8 cellular contexts compared by ENCODE assay signal in the genomic region with DNA sequence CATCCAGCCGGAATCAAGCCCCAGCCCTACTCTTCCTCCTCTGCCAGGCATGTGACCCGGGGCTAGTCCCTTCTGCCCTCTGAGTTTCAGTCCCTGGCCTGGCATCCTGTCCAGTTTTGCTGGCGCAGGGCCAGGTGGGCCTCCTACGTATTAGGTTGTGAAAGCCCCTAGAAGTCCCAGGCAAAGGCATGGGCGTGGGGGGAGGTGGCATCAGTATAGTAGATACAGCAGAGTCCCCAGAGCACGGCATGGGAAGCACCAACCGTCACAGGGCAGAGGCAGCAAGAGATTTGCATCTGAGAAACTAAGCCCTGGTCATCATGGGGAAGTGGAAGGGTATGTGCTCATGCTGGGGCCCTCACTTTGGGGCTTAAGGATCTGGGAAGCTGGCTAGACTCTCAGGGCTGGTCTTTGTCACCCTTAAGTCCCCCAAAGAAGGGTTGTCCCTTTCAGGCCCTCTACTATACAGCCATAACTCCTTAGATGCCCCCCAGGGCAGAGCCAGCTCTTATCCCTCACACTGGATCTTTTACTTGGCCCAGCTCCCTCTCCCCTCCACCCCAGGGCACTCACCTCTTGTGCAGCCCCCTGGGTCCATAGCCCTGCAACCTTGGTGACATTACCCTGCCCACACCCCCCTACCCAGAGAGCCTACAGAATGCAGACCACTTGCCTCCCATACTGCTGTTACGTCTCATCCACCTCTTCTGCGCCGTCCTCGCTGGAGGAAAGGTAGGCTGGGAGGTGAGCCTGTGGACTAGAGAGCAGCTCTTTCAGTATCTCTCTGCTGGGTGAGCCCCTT. TPM values are rescaled to one million over a fixed set of nuclear protein-coding genes. Genes with fewer than 3 reads are reported as not detected.
DNase-seq lines count a peak whose midpoint lies in the region; ATAC-seq, FAIRE-seq and TF ChIP-seq lines count a peak whose summit lies in the region.

No MANE protein-coding gene starts in this region.

- BruUV-seq in GM12878 (replicated peaks; lab: Mats Ljungman, UMichigan) = TSS peak; percentile 21

- no peak for TF ChIP-seq RAD21 in GM12878 (IDR thresholded peaks at IDR 0.05; ENCODE audit: insufficient read depth, low read depth, low read length)

- peak overlapping the region; percentile 67 for H3K4me2 ChIP-seq in GM12878 (ENCODE audit: control insufficient read depth, insufficient read depth)

- peak overlapping the region; percentile 44; the same call in 1 of the 2 replicates for H3K9ac ChIP-seq in GM12878 (ENCODE audit: control insufficient read depth, insufficient read depth, low read length)

- no peaks in the 10 kb centered on the region for H4K20me1 ChIP-seq in GM12878 (ENCODE audit: control insufficient read depth, insufficient read depth)

- H3K36me3 Mint-ChIP-seq in activated CD8-positive, alpha-beta memory T cell treated with anti-CD3 and anti-CD28 coated beads, Interleukin-2, amount 10 ng/mL, durations not matched to agents 7 days and 5 days = peaks cover 24% of the 10 kb centered on the region
- H3K36me3 Mint-ChIP-seq in stimulated activated memory B cell treated with anti-CD40 and anti-IgM and Interleukin-4, amounts not matched to agents 10 μg/mL and 1 μg/mL and 100 μg/mL, for 72 hours = peaks cover 22% of the 10 kb centered on the region
- no peaks in the 10 kb centered on the region for H3K36me3 Mint-ChIP-seq in osteocyte (ENCODE audit: unreplicated experiment)

- in situ Hi-C loops in GM12878 (cut with MboI) = no loop called here

- no peak for TF ChIP-seq CTCF in GM12878 (IDR thresholded peaks at IDR 0.05 in 2 of 3, conservative IDR thresholded peaks at IDR 0.05 in 1 of 3; ENCODE audit: control insufficient read depth in 2 of 3, extremely low read depth in 1 of 3, insufficient read depth in 1 of 3, low read depth in 3 of 3, low read length in 3 of 3)
- TF ChIP-seq CTCF in osteocyte (IDR thresholded peaks at IDR 0.05) = no peak

- no peak overlapping the region for H3K4me3 ChIP-seq in GM12878

- H3K79me2 ChIP-seq in GM12878 (ENCODE audit: control insufficient read depth, insufficient read depth, low read length) = peaks cover 38% of the 10 kb centered on the region

- POLR2A ChIA-PET in GM12878 (lab: Charles Lee) = interaction anchor here (0.6 to 1.1 kb wide), 3 partner anchors 11 to 1912 kb away, joined by 4 to 5 read pairs (median 4); a partner anchor contains a TSS

- peak; percentile 57 to 76; a peak in 2 of 4 replicates for TF ChIP-seq EP300 in GM12878 (IDR thresholded peaks at IDR 0.05; ENCODE audit: borderline replicate concordance in 1 of 2, control insufficient read depth in 1 of 2, low read depth in 2 of 2, low read length in 2 of 2)

- intact Hi-C loops in GM12878 (cut with micrococcal nuclease; ENCODE audit: unreplicated experiment) = loop anchor here (1.0 kb wide), 1 partner anchor 11 kb away; a partner anchor contains a TSS

- H3K9me3 ChIP-seq in GM12878 (replicated peaks; ENCODE audit: control insufficient read depth, insufficient read depth, low read length) = no peaks in the 10 kb centered on the region

- RAD21 ChIA-PET in GM12878 (lab: Charles Lee; ENCODE audit: unreplicated experiment) = interaction anchor here (0.8 to 1.4 kb wide), 2 partner anchors 12 to 63 kb away, joined by 3 read pairs; no protein-coding TSS in a partner anchor

- peaks cover 59% of the 10 kb centered on the region for H3K4me1 ChIP-seq in GM12878 (ENCODE audit: control insufficient read depth, insufficient read depth, low read length)

- SMC1A ChIA-PET in GM12878 (lab: Charles Lee; ENCODE audit: uncharacterized antibody, unreplicated experiment) = interaction anchor here (0.8 to 1.5 kb wide), 5 partner anchors 9 to 333 kb away, joined by 3 to 5 read pairs (median 3); no protein-coding TSS in a partner anchor

- peak overlapping the region; percentile 89 for H3K27ac ChIP-seq in GM12878 (ENCODE audit: control insufficient read depth, insufficient read depth)

- TF ChIP-seq POLR2A in GM12878 (IDR thresholded peaks at IDR 0.05; ENCODE audit: low read depth, low read length) = no peak

- CTCF ChIA-PET in activated CD8-positive, alpha-beta memory T cell treated with anti-CD3 and anti-CD28 coated beads, Interleukin-2, amount 10 ng/mL, durations not matched to agents 7 days and 5 days (lab: Charles Lee) = no interaction called here
- CTCF ChIA-PET in GM12878 (lab: Yijun Ruan, JAX) = interaction anchor here (0.9 to 1.5 kb wide), 6 partner anchors 9 to 81 kb away, joined by 3 to 5 read pairs (median 4); no protein-coding TSS in a partner anchor

- H3K27ac Mint-ChIP-seq in activated CD8-positive, alpha-beta memory T cell treated with anti-CD3 and anti-CD28 coated beads, Interleukin-2, amount 10 ng/mL, durations not matched to agents 7 days and 5 days = peak overlapping the region; percentile 54
- H3K27ac Mint-ChIP-seq in stimulated activated memory B cell treated with anti-CD40 and anti-IgM and Interleukin-4, amounts not matched to agents 10 μg/mL and 1 μg/mL and 100 μg/mL, for 72 hours = peak overlapping the region; percentile 91
- H3K27ac Mint-ChIP-seq in osteocyte (ENCODE audit: unreplicated experiment) = no peak overlapping the region

- H3K9me3 Mint-ChIP-seq in activated CD8-positive, alpha-beta memory T cell treated with anti-CD3 and anti-CD28 coated beads, Interleukin-2, amount 10 ng/mL, durations not matched to agents 7 days and 5 days (ENCODE audit: low read depth) = no peaks in the 10 kb centered on the region
- no peaks in the 10 kb centered on the region for H3K9me3 Mint-ChIP-seq in stimulated activated memory B cell treated with anti-CD40 and anti-IgM and Interleukin-4, amounts not matched to agents 10 μg/mL and 1 μg/mL and 100 μg/mL, for 72 hours
- no peaks in the 10 kb centered on the region for H3K9me3 Mint-ChIP-seq in osteocyte (ENCODE audit: unreplicated experiment)

- ATAC-seq in activated CD8-positive, alpha-beta memory T cell treated with anti-CD3 and anti-CD28 coated beads, Interleukin-2, amount 10 ng/mL, durations not matched to agents 7 days and 5 days = no peak
- peak; percentile 46 for ATAC-seq in HG02798 (IDR thresholded peaks at IDR 0.05; ENCODE audit: poor library complexity, unreplicated experiment)
- ATAC-seq in GM12878 = peak; percentile 77
- ATAC-seq in stimulated activated memory B cell treated with anti-CD40 and anti-IgM and Interleukin-4, amounts not matched to agents 10 μg/mL and 1 μg/mL and 100 μg/mL, for 72 hours = peak; percentile 78

- peak overlapping the region; percentile 7 for H3K4me3 Mint-ChIP-seq in activated CD8-positive, alpha-beta memory T cell treated with anti-CD3 and anti-CD28 coated beads, Interleukin-2, amount 10 ng/mL, durations not matched to agents 7 days and 5 days
- H3K4me3 Mint-ChIP-seq in stimulated activated memory B cell treated with anti-CD40 and anti-IgM and Interleukin-4, amounts not matched to agents 10 μg/mL and 1 μg/mL and 100 μg/mL, for 72 hours = peak overlapping the region; percentile 13
- H3K4me3 Mint-ChIP-seq in osteocyte (ENCODE audit: unreplicated experiment) = no peak overlapping the region

- H3K27me3 Mint-ChIP-seq in activated CD8-positive, alpha-beta memory T cell treated with anti-CD3 and anti-CD28 coated beads, Interleukin-2, amount 10 ng/mL, durations not matched to agents 7 days and 5 days = no peaks in the 10 kb centered on the region
- H3K27me3 Mint-ChIP-seq in stimulated activated memory B cell treated with anti-CD40 and anti-IgM and Interleukin-4, amounts not matched to agents 10 μg/mL and 1 μg/mL and 100 μg/mL, for 72 hours = no peaks in the 10 kb centered on the region
- no peaks in the 10 kb centered on the region for H3K27me3 Mint-ChIP-seq in osteocyte (ENCODE audit: unreplicated experiment)

- FAIRE-seq in GM12878 (lab: Jason Lieb, UNC) = no peak

- H3K4me1 Mint-ChIP-seq in activated CD8-positive, alpha-beta memory T cell treated with anti-CD3 and anti-CD28 coated beads, Interleukin-2, amount 10 ng/mL, durations not matched to agents 7 days and 5 days = peaks cover 45% of the 10 kb centered on the region
- peaks cover 66% of the 10 kb centered on the region for H3K4me1 Mint-ChIP-seq in stimulated activated memory B cell treated with anti-CD40 and anti-IgM and Interleukin-4, amounts not matched to agents 10 μg/mL and 1 μg/mL and 100 μg/mL, for 72 hours
- no peaks in the 10 kb centered on the region for H3K4me1 Mint-ChIP-seq in osteocyte (ENCODE audit: unreplicated experiment)

- H2AFZ ChIP-seq in GM12878 (ENCODE audit: control insufficient read depth, low read depth, low read length) = no peak overlapping the region

- WGBS in GM12878 (ENCODE audit: insufficient coverage, insufficient replicate concordance, low lambda C conversion rate, missing lambda C conversion rate) = 37% methylated on average over 11 of the region's 11 CpGs

- peaks cover 17 to 24% of the 10 kb centered on the region in 2 experiments; a peak in 3 of 4 replicates for H3K36me3 ChIP-seq in GM12878 (ENCODE audit: control insufficient read depth in 2 of 2, insufficient read depth in 2 of 2, low read length in 1 of 2)

- H3K27me3 ChIP-seq in GM12878 (replicated peaks in 1 of 2; ENCODE audit: control insufficient read depth in 2 of 2, insufficient read depth in 2 of 2, low read length in 1 of 2) = no peaks in the 10 kb centered on the region

- no peak for DNase-seq in activated CD8-positive, alpha-beta memory T cell treated with anti-CD3 and anti-CD28 coated beads, Interleukin-2, amount 10 ng/mL, durations not matched to agents 7 days and 5 days
- DNase-seq in activated CD8-positive, alpha-beta memory T cell treated with anti-CD3 and anti-CD28 coated beads for 24 hours = no peak
- peak; percentile 85 for DNase-seq in GM12878 (ENCODE audit: low read depth, low spot score)
- DNase-seq in osteocyte (ENCODE audit: extremely low spot score, unreplicated experiment) = no peak
- DNase-seq in UCSD-AML1 (lab: John Stamatoyannopoulos, UW; ENCODE audit: unreplicated experiment) = no peak
- DNase-seq in SHP77 treated with DMSO at 0.1 percent for 48 hours (lab: John Stamatoyannopoulos, UW) = no peak

RNA-seq across cellular contexts. Expression of a gene that starts 11.3 kb away (rescaled TPM):
- total RNA-seq in activated CD8-positive, alpha-beta memory T cell treated with anti-CD3 and anti-CD28 coated beads, Interleukin-2, amount 10 ng/mL, durations not matched to agents 7 days and 5 days = 100 to 1,000 TPM; 164 to 262 TPM
- total RNA-seq in GM12878 (2013; cell fraction: nucleolus; rRNA removed) = 152 and 168 TPM in 2 replicates
- 47.2 and 52.0 TPM in 2 replicates for total RNA-seq in GM12878 (2014; rRNA removed)
- total RNA-seq in GM12878 (2014; rRNA removed; fragmentation: Illumina TruSeq; extraction: Trizol) = 19.7 and 21.8 TPM in 2 replicates
- 106 and 127 TPM in 2 replicates for total RNA-seq in GM12878 (2021)
- polyA plus RNA-seq in GM12878 (2011; ENCODE audit: low read depth) = 27.1 TPM
- 17.1 and 29.0 TPM in 2 replicates for polyA plus RNA-seq in GM12878 (2011; rRNA removed)
- polyA plus RNA-seq in GM12878 (2011; cell fraction: cytosol; rRNA removed) = 39.5 and 52.6 TPM in 2 replicates
- 940 and 1,024 TPM in 2 replicates for polyA plus RNA-seq in GM12878 (2011; cell fraction: nucleus; rRNA removed)
- 62.9 and 78.4 TPM in 2 replicates for polyA plus RNA-seq in GM12878 (2012)
- polyA plus RNA-seq in GM12878 (2014; fragmentation: Illumina TruSeq; extraction: Trizol) = 16.4 and 41.4 TPM in 2 replicates
- under 1 TPM; 0.07 to 0.18 TPM for polyA plus RNA-seq in GM12878 (2014; fragmentation: Nextera tagmentation; extraction: Ambion mirVana)
- 96.3 and 110 TPM in 2 replicates for polyA plus RNA-seq in GM12878 (2014; rRNA removed)
- 10 to 100 TPM; 22.5 to 29.7 TPM for polyA plus RNA-seq in GM12878 (2016; fragmentation: Nextera tagmentation; extraction: Ambion mirVana)
- polyA minus RNA-seq in GM12878 (2011; rRNA and poly(A)+ RNA removed) = 21.7 and 46.1 TPM in 2 replicates
- 21.8 and 25.3 TPM in 2 replicates for polyA minus RNA-seq in GM12878 (2011; cell fraction: cytosol; rRNA and poly(A)+ RNA removed)
- 95.1 and 139 TPM in 2 replicates for polyA minus RNA-seq in GM12878 (2011; cell fraction: nucleus; rRNA and poly(A)+ RNA removed)
- total RNA-seq in osteocyte = 14.0 and 21.8 TPM in 2 replicates

RNA-seq across cellular contexts. Expression of a gene that starts 14.2 kb away (rescaled TPM):
- total RNA-seq in activated CD8-positive, alpha-beta memory T cell treated with anti-CD3 and anti-CD28 coated beads, Interleukin-2, amount 10 ng/mL, durations not matched to agents 7 days and 5 days = 10 to 100 TPM; 65.9 to 72.7 TPM
- total RNA-seq in GM12878 (2013; cell fraction: nucleolus; rRNA removed) = 111 and 121 TPM in 2 replicates
- total RNA-seq in GM12878 (2014; rRNA removed) (46.9 and 53.0 TPM in 2 replicates), GM12878 (2014; rRNA removed; fragmentation: Illumina TruSeq; extraction: Trizol) (67.3 and 72.4 TPM in 2 replicates), GM12878 (2021) (65.8 and 65.9 TPM in 2 replicates), osteocyte (34.5 and 37.4 TPM in 2 replicates)
- 29.4 TPM for polyA plus RNA-seq in GM12878 (2011; ENCODE audit: low read depth)
- polyA plus RNA-seq in GM12878 (2011; rRNA removed) (31.2 and 45.6 TPM in 2 replicates), GM12878 (2014; fragmentation: Illumina TruSeq; extraction: Trizol) (11.2 and 63.3 TPM in 2 replicates), GM12878 (2014; fragmentation: Nextera tagmentation; extraction: Ambion mirVana) (10 to 100 TPM in 1 of 2 experiments, 1 to 10 TPM in 1; 9.2 to 22.5 TPM), GM12878 (2014; rRNA removed) (59.3 and 67.6 TPM in 2 replicates), GM12878 (2016; fragmentation: Nextera tagmentation; extraction: Ambion mirVana) (10 to 100 TPM; 83.1 to 91.4 TPM)
- 52.2 and 68.0 TPM in 2 replicates for polyA plus RNA-seq in GM12878 (2011; cell fraction: cytosol; rRNA removed)
- polyA plus RNA-seq in GM12878 (2011; cell fraction: nucleus; rRNA removed) = 63.4 and 85.5 TPM in 2 replicates
- polyA plus RNA-seq in GM12878 (2012) = 47.7 and 72.7 TPM in 2 replicates
- 69.5 and 77.8 TPM in 2 replicates for polyA minus RNA-seq in GM12878 (2011; rRNA and poly(A)+ RNA removed)
- polyA minus RNA-seq in GM12878 (2011; cell fraction: cytosol; rRNA and poly(A)+ RNA removed) = 15.6 and 18.2 TPM in 2 replicates
- polyA minus RNA-seq in GM12878 (2011; cell fraction: nucleus; rRNA and poly(A)+ RNA removed) = 64.3 and 144 TPM in 2 replicates
